9 cellular contexts compared by ENCODE assay signal in genomic region chr12:7374423-7375144, GRCh38.
DNase-seq lines count a peak whose midpoint lies in the region; ATAC-seq, FAIRE-seq and TF ChIP-seq lines count a peak whose summit lies in the region.
"Had no signal": no experiment of that assay in that cellular context is flagged by ENCODE, and none has a peak within 500 bp of the region (broad histone marks: within the 10 kb centered on the region; RNA-seq: fewer than 3 reads in every experiment).

No MANE protein-coding gene starts in this region.

- peak; percentile 72 to 89 (median 83) for ATAC-seq in pancreas
- ATAC-seq in HG03439 (IDR thresholded peaks at IDR 0.05; ENCODE audit: unreplicated experiment) = no peak
- no peak for ATAC-seq in GM21825 (IDR thresholded peaks at IDR 0.05; ENCODE audit: unreplicated experiment)
- no peak for ATAC-seq in HG03139 (IDR thresholded peaks at IDR 0.05; ENCODE audit: unreplicated experiment)
- ATAC-seq: heart right ventricle had no signal

- DNase-seq in H4 (ENCODE audit: low spot score) = peak; percentile 35
- DNase-seq in OCI-M1 (lab: John Stamatoyannopoulos, UW) = peak; percentile 90
- DNase-seq in epithelial cell of proximal tubule (ENCODE audit: low read depth) = no peak
- DNase-seq in pancreas = peak; percentile 41 to 71 (median 50)

- H3K27ac ChIP-seq in C4-2B (no peak overlapping the region), pancreas (no peak overlapping the region)
- H3K27ac ChIP-seq: heart right ventricle had no signal

- no peaks in the 10 kb centered on the region for H3K27me3 ChIP-seq in pancreas

- no peaks in the 10 kb centered on the region for H3K36me3 ChIP-seq in pancreas
- H3K36me3 ChIP-seq: heart right ventricle had no signal

- intact Hi-C loops in pancreas (cut with DNase I) = no loop called here

- H3K4me1 ChIP-seq in pancreas = no peaks in the 10 kb centered on the region
- H3K4me1 ChIP-seq: heart right ventricle had no signal

- no peak overlapping the region for H3K4me3 ChIP-seq in epithelial cell of proximal tubule (ENCODE audit: low read depth, low read length)
- no peak overlapping the region for H3K4me3 ChIP-seq in pancreas
- H3K4me3 ChIP-seq: heart right ventricle had no signal

- peak; percentile 96 for TF ChIP-seq CTCF in C4-2B (conservative IDR thresholded peaks at IDR 0.05)
- peak; percentile 58 for TF ChIP-seq CTCF in epithelial cell of proximal tubule (conservative IDR thresholded peaks at IDR 0.05; ENCODE audit: low read depth, low read length)
- TF ChIP-seq CTCF in pancreas (IDR thresholded peaks at IDR 0.05) = peak in 3 of 4 donors; percentile 24 to 38 (median 36)

- no peak for FAIRE-seq in pancreas (lab: Jason Lieb, UNC)

- no peaks in the 10 kb centered on the region for H3K9me3 ChIP-seq in pancreas
- H3K9me3 ChIP-seq: heart right ventricle had no signal

- 25% methylated on average over 17 of the region's 17 CpGs for WGBS in pancreas, 2 donors

Comparison
In these comparisons a context has a peak if more than half of its experiments do, and no peak if none do; other contexts are left out.
1. CTCF ChIP-seq: peak in every context shown above with its lines; median percentile 96 in C4-2B; 58 in epithelial cell of proximal tubule; 36 in pancreas.
2. ATAC-seq: peak in pancreas (4 of 4); none in HG03439 (single experiment), GM21825 (single experiment) and HG03139 (single experiment).